ENCODE assay signal across 8 cellular contexts in genomic region chr6:89411019-89411268, GRCh38. TPM values are rescaled to one million over a fixed set of nuclear protein-coding genes. Genes with fewer than 3 reads are reported as not detected.
A peak's percentile ranks its signal among the peaks of the same experiment; 100 is the strongest.
DNase-seq lines count a peak whose midpoint lies in the region; ATAC-seq, FAIRE-seq and TF ChIP-seq lines count a peak whose summit lies in the region.

No MANE protein-coding gene starts in this region.

- H3K36me3 ChIP-seq in Peyer's patch: no peaks in the 10 kb centered on the region
- H3K36me3 ChIP-seq in ectodermal cell (ENCODE audit: control insufficient read depth, insufficient read depth, low read length): no peaks in the 10 kb centered on the region

- H3K27ac ChIP-seq in A549 (no peak overlapping the region), Peyer's patch (peak overlapping the region in 3 of 4 donors; percentile 37 to 59 (median 42)), ectodermal cell (ENCODE audit: insufficient read depth, low read depth, low read length, poor library complexity, severe bottlenecking) (no peak overlapping the region)

- peak overlapping the region; percentile 78 to 95 (median 90) for H3K4me3 Mint-ChIP-seq in naive B cell

- CTCF ChIA-PET in A549 (lab: Yijun Ruan, JAX): no interaction called here

- H3K27me3 ChIP-seq in Peyer's patch (no peaks in the 10 kb centered on the region), ectodermal cell (ENCODE audit: control insufficient read depth, insufficient read depth, low read length, poor library complexity, severe bottlenecking) (peaks cover 62% of the 10 kb centered on the region)

- peak overlapping the region; percentile 99 for H3K4me2 ChIP-seq in A549

- no peaks in the 10 kb centered on the region for H3K9me3 Mint-ChIP-seq in naive B cell

- TF ChIP-seq RAD21 in A549 (conservative IDR thresholded peaks at IDR 0.05 in 1 of 2, IDR thresholded peaks at IDR 0.05 in 1 of 2): no peak

- H3K4me1 Mint-ChIP-seq in naive B cell: peaks cover 17 to 24% (median 19%) of the 10 kb centered on the region in 3 donors

- no peak for TF ChIP-seq EP300 in A549 (IDR thresholded peaks at IDR 0.05)

- peak in 1 of 2 experiments; percentile 24; a peak in 2 of 6 replicates for ATAC-seq in A549
- ATAC-seq in GM18909 (IDR thresholded peaks at IDR 0.05; ENCODE audit: poor library complexity, unreplicated experiment): peak; percentile 1
- no peak for ATAC-seq in naive B cell (ENCODE audit: low read depth in 2 of 2)
- no peak for ATAC-seq in omental fat pad (ENCODE audit: low FRiP score)

- 74% methylated on average over 10 of the region's 12 CpGs for WGBS in A549 (ENCODE audit: missing lambda C conversion rate)
- WGBS in ectodermal cell, 2 experiments: 1% methylated on average over 12 of the region's 12 CpGs

- TF ChIP-seq CTCF in A549 (IDR thresholded peaks at IDR 0.05): no peak
- no peak for TF ChIP-seq CTCF in Peyer's patch (IDR thresholded peaks at IDR 0.05)
- TF ChIP-seq CTCF in omental fat pad (IDR thresholded peaks at IDR 0.05): no peak

- POLR2A ChIA-PET in A549 (lab: Yijun Ruan, JAX): interaction anchor here (0.6 kb wide), 1 partner anchor 227 kb away, joined by 3 read pairs; the partner anchor contains the start of gene LYRM2

- DNase-seq in A549 (ENCODE audit: low read depth in 1 of 2, low spot score in 1 of 2): no peak
- peak in 1 of 3 donors; percentile 54 for DNase-seq in Peyer's patch
- no peak for DNase-seq in naive B cell
- no peak for DNase-seq in DMS153 (lab: John Stamatoyannopoulos, UW)
- DNase-seq in NCI-H2081 treated with DMSO at 0.1 percent for 48 hours (lab: John Stamatoyannopoulos, UW): no peak
- DNase-seq in omental fat pad (ENCODE audit: low spot score): no peak

- H3K4me1 ChIP-seq in A549 (0 out of 3 replicates have a peak, but pooled peaks cover 3% of the 10 kb centered on the region), Peyer's patch (peaks cover 0 to 17% (median 2%) of the 10 kb centered on the region in 4 donors), ectodermal cell (ENCODE audit: control insufficient read depth, insufficient read depth, low read length) (peaks cover 16% of the 10 kb centered on the region)

- H3K9me3 ChIP-seq in A549: no peaks in the 10 kb centered on the region; the same call in 2 of the 3 replicates
- no peaks in the 10 kb centered on the region for H3K9me3 ChIP-seq in Peyer's patch
- H3K9me3 ChIP-seq in ectodermal cell (ENCODE audit: control insufficient read depth, low read length): no peaks in the 10 kb centered on the region

- TF ChIP-seq POLR2A in A549 (IDR thresholded peaks at IDR 0.05; ENCODE audit: low read length) (no peak), Peyer's patch (IDR thresholded peaks at IDR 0.05) (no peak)

- FAIRE-seq in A549 (lab: Jason Lieb, UNC): no peak

- H3K27me3 Mint-ChIP-seq in naive B cell: peaks cover 18 to 22% (median 22%) of the 10 kb centered on the region in 3 donors

- H3K4me3 ChIP-seq in A549: peak overlapping the region; percentile 95
- peak overlapping the region; percentile 61 to 79 (median 70) for H3K4me3 ChIP-seq in Peyer's patch
- H3K4me3 ChIP-seq in ectodermal cell (ENCODE audit: insufficient read depth, low read depth, low read length): peak overlapping the region; percentile 48

- H3K36me3 Mint-ChIP-seq in naive B cell: no peaks in the 10 kb centered on the region

- peak overlapping the region in 4 of 6 donors; percentile 1 to 73 (median 46) for H3K27ac Mint-ChIP-seq in naive B cell

TF ChIP-seq in A549, 52 proteins besides CTCF, POLR2A, EP300 and RAD21:
- TF ChIP-seq HOXB13 (CRISPR knock-in tag; IDR thresholded peaks at IDR 0.05; ENCODE audit: low read depth) (no peak), HMGXB4 (CRISPR knock-in tag; IDR thresholded peaks at IDR 0.05; ENCODE audit: borderline replicate concordance) (no peak), FOXS1 (CRISPR knock-in tag; IDR thresholded peaks at IDR 0.05) (no peak), POLR2AphosphoS2 (conservative IDR thresholded peaks at IDR 0.05; ENCODE audit: low read length) (no peak), JUNB (IDR thresholded peaks at IDR 0.05) (no peak), E2F6 (IDR thresholded peaks at IDR 0.05; ENCODE audit: borderline replicate concordance, low read depth) (no peak), CHD2 (IDR thresholded peaks at IDR 0.05; ENCODE audit: low read length, partially characterized antibody) (no peak), ZFP36 (IDR thresholded peaks at IDR 0.05; ENCODE audit: borderline replicate concordance, partially characterized antibody) (no peak), HOXB5 (CRISPR knock-in tag; IDR thresholded peaks at IDR 0.05) (no peak), TFCP2L1 (CRISPR knock-in tag; IDR thresholded peaks at IDR 0.05) (no peak), MAX (IDR thresholded peaks at IDR 0.05) (no peak)

RNA-seq across cellular contexts. Expression of gene RRAGD, which starts 1.1 kb away (rescaled TPM):
- 0.72 and 1.2 TPM in 2 replicates for polyA plus RNA-seq in A549 (2011; rRNA removed)
- polyA plus RNA-seq in A549 (2012; cell fraction: cytosol; rRNA removed): 0.15 and 0.29 TPM in 2 replicates
- polyA plus RNA-seq in A549 (2012; cell fraction: nucleus; rRNA removed): 0.07 and 0.13 TPM in 2 replicates
- 0.58 to 1.2 TPM (median 0.79 TPM) in 3 replicates for polyA plus RNA-seq in A549 (2017; fragmentation: RNase III; extraction: RNeasy Plus Mini Kit Qiagen cat#74134 plus additional on column Dnase treatment)
- 0.58 and 0.66 TPM in 2 replicates for polyA minus RNA-seq in A549 (2011; rRNA and poly(A)+ RNA removed)
- total RNA-seq in Peyer's patch: 1 to 10 TPM in 2 of 4 donors, under 1 TPM in 2; 0.53 to 5.0 (median 2.9) TPM
- 8.7 TPM for polyA plus RNA-seq in ectodermal cell (2013, experiment 1 of 4)
- 5.7 TPM for polyA plus RNA-seq in ectodermal cell (2013, experiment 2 of 4)
- 4.5 TPM for polyA plus RNA-seq in ectodermal cell (2013, experiment 3 of 4)
- polyA plus RNA-seq in ectodermal cell (2013, experiment 4 of 4): 5.8 TPM
- under 1 TPM; 0.21 to 0.68 (median 0.55) TPM for polyA plus RNA-seq in naive B cell (ENCODE audit: low read depth in 6 of 6)
- 10 to 100 TPM; 11.8 to 41.8 (median 16.5) TPM for total RNA-seq in omental fat pad

RNA-seq across cellular contexts. Expression of gene ANKRD6, which starts 22.0 kb away (rescaled TPM):
- polyA plus RNA-seq in A549 (2011; rRNA removed) (2.9 and 3.6 TPM in 2 replicates), A549 (2017; fragmentation: RNase III; extraction: RNeasy Plus Mini Kit Qiagen cat#74134 plus additional on column Dnase treatment) (2.1 to 2.5 TPM (median 2.2 TPM) in 3 replicates), naive B cell (ENCODE audit: low read depth in 6 of 6) (1 to 10 TPM in 3 of 6 donors, under 1 TPM in 2, not detected in 1; 0.63 to 1.2 (median 1.1) TPM)
- polyA plus RNA-seq in A549 (2012; cell fraction: cytosol; rRNA removed): 1.4 and 2.1 TPM in 2 replicates
- polyA plus RNA-seq in A549 (2012; cell fraction: nucleus; rRNA removed): 3.1 and 3.6 TPM in 2 replicates
- 4.1 and 6.4 TPM in 2 replicates for polyA minus RNA-seq in A549 (2011; rRNA and poly(A)+ RNA removed)
- total RNA-seq in Peyer's patch (10 to 100 TPM in 1 of 4 donors, 1 to 10 TPM in 2, under 1 TPM in 1; 0.57 to 11.6 (median 3.0) TPM), omental fat pad (10 to 100 TPM in 3 of 4 donors, 1 to 10 TPM in 1; 9.3 to 26.0 (median 12.4) TPM)
- polyA plus RNA-seq in ectodermal cell (2013, experiment 1 of 4): 52.5 TPM
- polyA plus RNA-seq in ectodermal cell (2013, experiment 2 of 4): 71.3 TPM
- polyA plus RNA-seq in ectodermal cell (2013, experiment 3 of 4): 51.7 TPM
- 64.4 TPM for polyA plus RNA-seq in ectodermal cell (2013, experiment 4 of 4)

RNA-seq across cellular contexts. Expression of gene UBE2J1, which starts 58.4 kb away (rescaled TPM):
- polyA plus RNA-seq in A549 (2011; rRNA removed) (26.6 and 32.7 TPM in 2 replicates), A549 (2017; fragmentation: RNase III; extraction: RNeasy Plus Mini Kit Qiagen cat#74134 plus additional on column Dnase treatment) (12.6 to 13.3 TPM (median 12.7 TPM) in 3 replicates), naive B cell (ENCODE audit: low read depth in 6 of 6) (100 to 1,000 TPM in 4 of 6 donors, 10 to 100 TPM in 2; 84.4 to 147 (median 112) TPM)
- polyA plus RNA-seq in A549 (2012; cell fraction: cytosol; rRNA removed): 6.4 and 7.9 TPM in 2 replicates
- 2.2 and 3.7 TPM in 2 replicates for polyA plus RNA-seq in A549 (2012; cell fraction: nucleus; rRNA removed)
- polyA minus RNA-seq in A549 (2011; rRNA and poly(A)+ RNA removed): 12.3 and 13.3 TPM in 2 replicates
- total RNA-seq in Peyer's patch (10 to 100 TPM; 35.0 to 57.8 (median 44.7) TPM), omental fat pad (10 to 100 TPM; 32.3 to 62.2 (median 39.8) TPM)
- polyA plus RNA-seq in ectodermal cell (2013, experiment 1 of 4): 33.1 TPM
- polyA plus RNA-seq in ectodermal cell (2013, experiment 2 of 4): 38.3 TPM
- polyA plus RNA-seq in ectodermal cell (2013, experiment 3 of 4): 32.5 TPM
- polyA plus RNA-seq in ectodermal cell (2013, experiment 4 of 4): 36.2 TPM

Comparison
In these comparisons a context has a peak if more than half of its experiments do, and no peak if none do; other contexts are left out.
1. H3K27ac ChIP-seq: peak in Peyer's patch (3 of 4); none in A549 (0 of 2) and ectodermal cell (single experiment).
2. Peak in every context shown above with its lines, with median percentiles within 50 percentile points of each other: H3K4me3 ChIP-seq.